ENCODE assay signal across 1 cellular context in genomic region chr3:148255981-148256969, GRCh38.
TF ChIP-seq lines count a peak whose summit lies in the region.

No MANE protein-coding gene starts in this region.

TF ChIP-seq in HepG2, 621 proteins besides CTCF, POLR2A, EP300 and RAD21 (continued from another document):
- TF ChIP-seq ATF6 (CRISPR knock-in tag; conservative IDR thresholded peaks at IDR 0.05) (no peak), TBX3 (IDR thresholded peaks at IDR 0.05; ENCODE audit: borderline replicate concordance) (peak; percentile 66), ZNF12 (CRISPR knock-in tag; IDR thresholded peaks at IDR 0.05) (0 out of 2 replicates have a peak, but pooled peaks have one; percentile 25), ARID5B (CRISPR knock-in tag; IDR thresholded peaks at IDR 0.05) (peak; percentile 74), ISL2 (CRISPR knock-in tag; IDR thresholded peaks at IDR 0.05) (peak; percentile 41; the same call in 1 of the 2 replicates), BCL3 (CRISPR knock-in tag; IDR thresholded peaks at IDR 0.05) (no peak), ELF4 (CRISPR knock-in tag; IDR thresholded peaks at IDR 0.05; ENCODE audit: borderline replicate concordance) (no peak), TBX2 (CRISPR knock-in tag; IDR thresholded peaks at IDR 0.05; ENCODE audit: borderline replicate concordance) (peak; percentile 52), ARHGAP35 (CRISPR knock-in tag; IDR thresholded peaks at IDR 0.05; ENCODE audit: borderline replicate concordance) (no peak), ZBTB34 (CRISPR knock-in tag; IDR thresholded peaks at IDR 0.05) (peak; percentile 48; the same call in 1 of the 2 replicates), EHMT2 (IDR thresholded peaks at IDR 0.05; ENCODE audit: borderline replicate concordance, low read depth, low read length) (peak; percentile 85; the same call in 1 of the 2 replicates), NR2F6 (IDR thresholded peaks at IDR 0.05) (peak; percentile 11), NR2F6 (CRISPR knock-in tag; IDR thresholded peaks at IDR 0.05) (no peak), ESRRA (CRISPR knock-in tag; IDR thresholded peaks at IDR 0.05; ENCODE audit: low read depth) (0 out of 2 replicates have a peak, but pooled peaks have one; percentile 50), HDAC2 (CRISPR knock-in tag; IDR thresholded peaks at IDR 0.05) (peak; percentile 32; the same call in 1 of the 2 replicates), SALL1 (CRISPR knock-in tag; IDR thresholded peaks at IDR 0.05) (peak; percentile 71; the same call in 1 of the 2 replicates), AHDC1 (CRISPR knock-in tag; IDR thresholded peaks at IDR 0.05; ENCODE audit: borderline replicate concordance) (peak; percentile 62; the same call in 1 of the 2 replicates)
